In genomic region chr15:42315435-42316020, GRCh38 we compare ENCODE assay signal across 14 cellular contexts.
"Had no signal": no experiment of that assay in that cellular context is flagged by ENCODE, and none has a peak within 500 bp of the region (broad histone marks: within the 10 kb centered on the region; RNA-seq: fewer than 3 reads in every experiment).

No MANE protein-coding gene starts in this region.

- DNase-seq: activated CD4-positive, alpha-beta T cell treated with anti-CD3 and anti-CD28 coated beads, Interleukin-2, amount 50 U/mL, for 1 hour; activated effector memory CD4-positive, alpha-beta T cell treated with anti-CD3 and anti-CD28 coated beads, Interleukin-2, amount 50 U/mL, for 16 hours; activated T-cell treated with anti-CD3 and anti-CD28 coated beads, Interleukin-2, amount 50 U/mL, for 72 hours; dermis blood vessel endothelial cell; effector memory CD4-positive, alpha-beta T cell; immature natural killer cell; stimulated activated CD4-positive, alpha-beta T cell treated with anti-CD3 and anti-CD28 coated beads, Interleukin-12 subunit alpha, Interleukin-12 subunit beta, amount 100 ng/mL, for 4 hours; stimulated activated CD4-positive, alpha-beta T cell treated with anti-CD3 and anti-CD28 coated beads, Interleukin-1b, Interleukin-23, amount 100 ng/mL, for 48 hours; trophoblast cell had no signal

- ATAC-seq: activated T-cell treated with anti-CD3 and anti-CD28 coated beads, Interleukin-2, amount 50 U/mL, for 72 hours had no signal

- H3K27me3 ChIP-seq: cardiac muscle cell, esophagus muscularis mucosa, suprapubic skin, vagina had no signal

- FAIRE-seq: endothelial cell of umbilical vein had no signal

- H3K9me3 ChIP-seq: esophagus muscularis mucosa, suprapubic skin, vagina had no signal

- H3K36me3 ChIP-seq: cardiac muscle cell had no signal

- H3K4me1 ChIP-seq: esophagus muscularis mucosa, suprapubic skin, vagina had no signal

- H3K4me3 ChIP-seq: cardiac muscle cell, esophagus muscularis mucosa, suprapubic skin, vagina had no signal

- H3K27ac ChIP-seq: esophagus muscularis mucosa, suprapubic skin, vagina had no signal
